Comparison of ENCODE assay signal across 10 cellular contexts in the genomic region with DNA sequence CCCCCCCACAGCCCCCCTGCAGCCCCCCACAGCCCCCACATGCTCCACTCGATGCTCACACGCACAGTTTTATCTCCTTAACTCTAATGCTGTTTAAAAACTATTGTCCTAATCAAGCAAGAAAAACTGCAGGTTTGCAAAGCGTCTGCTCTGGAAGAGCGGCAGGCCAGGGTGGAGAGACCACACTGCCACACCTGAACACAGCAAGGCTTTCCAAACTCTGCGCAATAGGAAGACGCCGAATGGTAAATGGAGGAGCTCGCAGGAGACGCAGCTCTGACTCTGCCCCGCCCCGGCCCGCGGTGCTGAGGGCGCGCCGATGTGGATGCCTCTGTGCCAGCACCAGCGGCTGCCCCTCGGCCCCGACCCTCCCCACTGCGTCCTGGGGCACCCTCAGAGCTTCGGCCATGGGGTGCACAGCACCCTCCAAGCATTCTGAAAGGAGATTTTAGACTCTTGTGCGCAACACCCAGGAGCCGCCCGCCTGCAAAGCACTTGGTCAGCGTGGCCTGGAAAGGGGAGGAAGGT. TPM values are rescaled to one million over a fixed set of nuclear protein-coding genes. Genes with fewer than 3 reads are reported as not detected.
DNase-seq lines count a peak whose midpoint lies in the region; FAIRE-seq and TF ChIP-seq lines count a peak whose summit lies in the region.
"Had no signal": no experiment of that assay in that cellular context is flagged by ENCODE, and none has a peak within 500 bp of the region (broad histone marks: within the 10 kb centered on the region; RNA-seq: fewer than 3 reads in every experiment).

No MANE protein-coding gene starts in this region.

- CTCF ChIA-PET in RWPE1 (lab: Yijun Ruan, JAX), result interaction anchor here (0.6 kb wide), 1 partner anchor 31 kb away, joined by 3 read pairs; no protein-coding TSS in a partner anchor

- H3K27me3 Mint-ChIP-seq in activated T-helper 2 cell treated with anti-CD3 and anti-CD28 coated beads, Interferon-gamma antibody, Interleukin-2, Interleukin-4, amounts not matched to agents 10 μg/mL and 5 μg/mL and 100 μg/mL, durations not matched to agents 14 hours and 24 hours and 36 hours (ENCODE audit: low read depth), result no peaks in the 10 kb centered on the region

- H3K9me3 Mint-ChIP-seq in activated T-helper 2 cell treated with anti-CD3 and anti-CD28 coated beads, Interferon-gamma antibody, Interleukin-2, Interleukin-4, amounts not matched to agents 10 μg/mL and 5 μg/mL and 100 μg/mL, durations not matched to agents 14 hours and 24 hours and 36 hours, result no peaks in the 10 kb centered on the region

- peak overlapping the region; percentile 62 for H3K27ac ChIP-seq in RWPE1
- peak overlapping the region in 1 of 2 donors; percentile 52 for H3K27ac ChIP-seq in small intestine (ENCODE audit: low read depth in 1 of 2, low read length in 1 of 2)
- H3K27ac ChIP-seq: 22Rv1 had no signal

- no peak for FAIRE-seq in small intestine (lab: Jason Lieb, UNC)
- FAIRE-seq in D721Med (lab: Jason Lieb, UNC), result no peak
- FAIRE-seq: colon had no signal

- POLR2A ChIA-PET in RWPE1 (lab: Yijun Ruan, JAX; ENCODE audit: low non-redundant PET), result no interaction called here

- H3K4me3 Mint-ChIP-seq in activated T-helper 2 cell treated with anti-CD3 and anti-CD28 coated beads, Interferon-gamma antibody, Interleukin-2, Interleukin-4, amounts not matched to agents 10 μg/mL and 5 μg/mL and 100 μg/mL, durations not matched to agents 14 hours and 24 hours and 36 hours (ENCODE audit: low read depth), result no peak overlapping the region

- no peaks in the 10 kb centered on the region for H3K9me3 ChIP-seq in small intestine (ENCODE audit: control insufficient read depth, low read depth)

- H3K36me3 ChIP-seq in small intestine (ENCODE audit: control insufficient read depth in 2 of 2, insufficient read depth in 2 of 2, low read length in 2 of 2), result no peaks in the 10 kb centered on the region

- H3K27me3 ChIP-seq in small intestine (ENCODE audit: control insufficient read depth in 2 of 2, insufficient read depth in 2 of 2, low read length in 2 of 2), result no peaks in the 10 kb centered on the region

- H3K4me1 Mint-ChIP-seq in activated T-helper 2 cell treated with anti-CD3 and anti-CD28 coated beads, Interferon-gamma antibody, Interleukin-2, Interleukin-4, amounts not matched to agents 10 μg/mL and 5 μg/mL and 100 μg/mL, durations not matched to agents 14 hours and 24 hours and 36 hours (ENCODE audit: low read depth), result peaks cover 1% of the 10 kb centered on the region

- H3K4me3 ChIP-seq in fibroblast of villous mesenchyme (ENCODE audit: low read depth, low read length) (no peak overlapping the region), small intestine (ENCODE audit: low read depth in 1 of 2, low read length in 2 of 2) (no peak overlapping the region)

- intact Hi-C loops in activated T-helper 2 cell treated with anti-CD3 and anti-CD28 coated beads, Interferon-gamma antibody, Interleukin-2, Interleukin-4, amounts not matched to agents 10 μg/mL and 5 μg/mL and 100 μg/mL, durations not matched to agents 14 hours and 24 hours and 36 hours (cut with micrococcal nuclease), result no loop called here

- 33 to 67% (median 65%) methylated on average over 25 of the region's 25 CpGs for WGBS in small intestine, 3 donors

- TF ChIP-seq CTCF in RWPE1 (conservative IDR thresholded peaks at IDR 0.05; ENCODE audit: low read depth), result no peak
- TF ChIP-seq CTCF in fibroblast of villous mesenchyme (IDR thresholded peaks at IDR 0.05; ENCODE audit: insufficient read depth, low read depth, low read length), result no peak
- TF ChIP-seq CTCF in D721Med (IDR thresholded peaks at IDR 0.05; ENCODE audit: insufficient read depth, missing control alignments), result no peak

- no peak overlapping the region for H3K27ac Mint-ChIP-seq in activated T-helper 2 cell treated with anti-CD3 and anti-CD28 coated beads, Interferon-gamma antibody, Interleukin-2, Interleukin-4, amounts not matched to agents 10 μg/mL and 5 μg/mL and 100 μg/mL, durations not matched to agents 14 hours and 24 hours and 36 hours

- no peaks in the 10 kb centered on the region for H3K4me1 ChIP-seq in small intestine (ENCODE audit: control insufficient read depth in 2 of 2, insufficient read depth in 1 of 2, low read depth in 1 of 2, low read length in 1 of 2)

- H3K36me3 Mint-ChIP-seq in activated T-helper 2 cell treated with anti-CD3 and anti-CD28 coated beads, Interferon-gamma antibody, Interleukin-2, Interleukin-4, amounts not matched to agents 10 μg/mL and 5 μg/mL and 100 μg/mL, durations not matched to agents 14 hours and 24 hours and 36 hours (ENCODE audit: low read depth), result peaks cover 4% of the 10 kb centered on the region

- peak; percentile 11 for DNase-seq in DMS 273 (lab: John Stamatoyannopoulos, UW; ENCODE audit: unreplicated experiment)
- no peak for DNase-seq in DMS 273 treated with DMSO at 0.1 percent for 48 hours (lab: John Stamatoyannopoulos, UW)
- DNase-seq in RWPE1 (ENCODE audit: low spot score), result no peak
- DNase-seq in fibroblast of villous mesenchyme (ENCODE audit: low read depth), result peak; percentile 78
- DNase-seq in small intestine, result peak; percentile 38
- no peak for DNase-seq in NCI-H2107 (lab: John Stamatoyannopoulos, UW)
- DNase-seq in D721Med (ENCODE audit: insufficient read length, low spot score), result no peak
- no peak for DNase-seq in activated T-helper 2 cell treated with anti-CD3 and anti-CD28 coated beads, Interferon-gamma antibody, Interleukin-2, Interleukin-4, amounts not matched to agents 10 μg/mL and 5 μg/mL and 100 μg/mL, durations not matched to agents 14 hours and 24 hours and 36 hours (ENCODE audit: low spot score)

RNA-seq across cellular contexts. Expression of a gene that starts 32.4 kb away (rescaled TPM):
- 34.1 and 41.6 TPM in 2 replicates for total RNA-seq in fibroblast of villous mesenchyme
- 1 to 10 TPM; 2.0 to 7.2 (median 6.5) TPM for polyA plus RNA-seq in small intestine
- 13.7 and 13.9 TPM in 2 replicates for total RNA-seq in activated T-helper 2 cell treated with anti-CD3 and anti-CD28 coated beads, Interferon-gamma antibody, Interleukin-2, Interleukin-4, amounts not matched to agents 10 μg/mL and 5 μg/mL and 100 μg/mL, durations not matched to agents 14 hours and 24 hours and 36 hours

Comparison
In these comparisons a context has a peak if more than half of its experiments do, and no peak if none do; other contexts are left out.
1. DNase-seq: peak in DMS 273 (single experiment), fibroblast of villous mesenchyme (single experiment) and small intestine (single experiment); none in DMS 273 treated with DMSO at 0.1 percent for 48 hours (single experiment), RWPE1 (single experiment), NCI-H2107 (single experiment), D721Med (single experiment) and activated T-helper 2 cell treated with anti-CD3 and anti-CD28 coated beads, Interferon-gamma antibody, Interleukin-2, Interleukin-4, amounts not matched to agents 10 μg/mL and 5 μg/mL and 100 μg/mL, durations not matched to agents 14 hours and 24 hours and 36 hours (single experiment).